30 cellular contexts compared by ENCODE assay signal in genomic region chr16:70604407-70605283, GRCh38. TPM values are rescaled to one million over a fixed set of nuclear protein-coding genes. Genes with fewer than 3 reads are reported as not detected.
A peak's percentile ranks its signal among the peaks of the same experiment; 100 is the strongest.
DNase-seq lines count a peak whose midpoint lies in the region; ATAC-seq, FAIRE-seq and TF ChIP-seq lines count a peak whose summit lies in the region.
"Had no signal": no experiment of that assay in that cellular context is flagged by ENCODE, and none has a peak within 500 bp of the region (broad histone marks: within the 10 kb centered on the region; RNA-seq: fewer than 3 reads in every experiment).

No MANE protein-coding gene starts in this region.

- TF ChIP-seq RAD21 in A549 (conservative IDR thresholded peaks at IDR 0.05 in 1 of 2, IDR thresholded peaks at IDR 0.05 in 1 of 2) = no peak

- H3K36me3 ChIP-seq in psoas muscle (ENCODE audit: insufficient read depth in 1 of 2, low read depth in 1 of 2) = no peaks in the 10 kb centered on the region
- H3K36me3 ChIP-seq: BLaER1 treated with 17β-estradiol and CSF1 and Interleukin-3, amounts not matched to agents 10 nM and 100 nM; colonic mucosa; prostate gland; SJCRH30; uterus had no signal

- CTCF ChIA-PET in A549 (lab: Yijun Ruan, JAX) = no interaction called here

- no peaks in the 10 kb centered on the region for H3K27me3 ChIP-seq in psoas muscle (ENCODE audit: insufficient read depth in 3 of 3, low read length in 2 of 3)
- H3K27me3 ChIP-seq: BLaER1 treated with 17β-estradiol and CSF1 and Interleukin-3, amounts not matched to agents 10 nM and 100 nM; colonic mucosa; SJCRH30; uterus had no signal

- H3K4me2 ChIP-seq in A549 = no peak overlapping the region
- H3K4me2 ChIP-seq: BLaER1 treated with 17β-estradiol and CSF1 and Interleukin-3, amounts not matched to agents 10 nM and 100 nM had no signal

- H3K4me3 ChIP-seq in A549 = no peak overlapping the region
- H3K4me3 ChIP-seq in psoas muscle = no peak overlapping the region
- H3K4me3 ChIP-seq: BLaER1 treated with 17β-estradiol and CSF1 and Interleukin-3, amounts not matched to agents 10 nM and 100 nM; colonic mucosa; GM12878; lung; prostate gland; SJCRH30; uterus had no signal

- H3K4me1 ChIP-seq in A549 = no peaks in the 10 kb centered on the region
- H3K4me1 ChIP-seq in psoas muscle = peaks cover 9% of the 10 kb centered on the region
- H3K4me1 ChIP-seq: BLaER1 treated with 17β-estradiol and CSF1 and Interleukin-3, amounts not matched to agents 10 nM and 100 nM; colonic mucosa; prostate gland; SJCRH30; uterus had no signal

- TF ChIP-seq CTCF in A549 (IDR thresholded peaks at IDR 0.05) (no peak), psoas muscle (IDR thresholded peaks at IDR 0.05) (no peak)

- H3K9me3 ChIP-seq in A549 (no peaks in the 10 kb centered on the region), psoas muscle (no peaks in the 10 kb centered on the region)
- H3K9me3 ChIP-seq: BLaER1 treated with 17β-estradiol and CSF1 and Interleukin-3, amounts not matched to agents 10 nM and 100 nM; colonic mucosa; prostate gland; SJCRH30; uterus had no signal

- no peak overlapping the region for H3K27ac ChIP-seq in A549
- H3K27ac ChIP-seq in psoas muscle = no peak overlapping the region
- H3K27ac ChIP-seq: BLaER1 treated with 17β-estradiol and CSF1 and Interleukin-3, amounts not matched to agents 10 nM and 100 nM; colonic mucosa; prostate gland; SJCRH30; uterus had no signal

- 80% methylated on average over 8 of the region's 8 CpGs for WGBS in A549 (ENCODE audit: missing lambda C conversion rate)
- 72 to 82% (median 80%) methylated on average over 8 of the region's 8 CpGs for WGBS in psoas muscle, 3 donors

- TF ChIP-seq EP300 in A549 (IDR thresholded peaks at IDR 0.05) = no peak

- POLR2A ChIA-PET in A549 (lab: Yijun Ruan, JAX) = no interaction called here

- no peak for FAIRE-seq in A549 (lab: Jason Lieb, UNC)
- no peak for FAIRE-seq in H54 (lab: Jason Lieb, UNC)
- FAIRE-seq: bronchial epithelial cell, frontal cortex, RCC 7860, small intestine had no signal

- intact Hi-C loops in psoas muscle (cut with DNase I) = no loop called here

- peak; percentile 73 to 75 for ATAC-seq in A549
- ATAC-seq in psoas muscle = peak; percentile 19 to 59 (median 30)
- ATAC-seq in HG03442 (IDR thresholded peaks at IDR 0.05; ENCODE audit: unreplicated experiment) = no peak
- ATAC-seq: GM12878 had no signal

- DNase-seq in A549 (ENCODE audit: low read depth in 1 of 2, low spot score in 1 of 2) = no peak
- DNase-seq in HT1080 (ENCODE audit: low read depth) = peak; percentile 39
- peak; percentile 72 for DNase-seq in globus pallidus (ENCODE audit: low spot score)
- no peak for DNase-seq in psoas muscle
- DNase-seq in H54 (ENCODE audit: insufficient read length, low spot score) = no peak
- DNase-seq in DMS53 (lab: John Stamatoyannopoulos, UW) = no peak
- no peak for DNase-seq in HPDE6-E6E7 (ENCODE audit: extremely low spot score)
- DNase-seq: activated CD4-positive, alpha-beta T cell treated with anti-CD3 and anti-CD28 coated beads, Interleukin-2, amount 10 ng/mL, durations not matched to agents 24 days and 14 days; activated naive CD4-positive, alpha-beta T cell treated with anti-CD3 and anti-CD28 coated beads, Interleukin-2, amount 10 ng/mL, durations not matched to agents 7 days and 5 days; amniotic stem cell; colonic mucosa; effector memory CD4-positive, alpha-beta T cell; HCEC 1CT; MM.1S; NCI-H1694; NCI-H2171; NCI-H510A treated with DMSO at 0.1 percent for 48 hours; small intestine; stimulated activated CD4-positive, alpha-beta T cell treated with anti-CD3 and anti-CD28 coated beads, Interleukin-2, amount 100 ng/mL, for 24 hours; uterus had no signal

- TF ChIP-seq POLR2A in A549 (IDR thresholded peaks at IDR 0.05; ENCODE audit: low read length) (no peak), H54 (IDR thresholded peaks at IDR 0.05; ENCODE audit: low read depth, low read length) (no peak)

TF ChIP-seq in A549, 52 proteins besides CTCF, POLR2A, EP300 and RAD21:
- TF ChIP-seq BHLHE40 (IDR thresholded peaks at IDR 0.05; ENCODE audit: low read depth, low read length) = no peak
- TF ChIP-seq BCL3 (IDR thresholded peaks at IDR 0.05) = no peak
- no peak for TF ChIP-seq PBX3 (IDR thresholded peaks at IDR 0.05)
- no peak for TF ChIP-seq JUNB (IDR thresholded peaks at IDR 0.05)
- no peak for TF ChIP-seq RARB (CRISPR knock-in tag; IDR thresholded peaks at IDR 0.05)
- no peak for TF ChIP-seq NPAS2 (CRISPR knock-in tag; IDR thresholded peaks at IDR 0.05; ENCODE audit: borderline replicate concordance)

RNA-seq across cellular contexts. Expression of gene IL34, which starts 41.7 kb away (rescaled TPM):
- polyA plus RNA-seq in A549 (2011; rRNA removed) = 0.12 and 0.25 TPM in 2 replicates
- 0.73 and 1.2 TPM in 2 replicates for polyA plus RNA-seq in A549 (2012; cell fraction: cytosol; rRNA removed)
- 0.94 and 1.5 TPM in 2 replicates for polyA plus RNA-seq in A549 (2012; cell fraction: nucleus; rRNA removed)
- 0.29 to 0.89 TPM (median 0.40 TPM) in 3 replicates for polyA plus RNA-seq in A549 (2017; fragmentation: RNase III; extraction: RNeasy Plus Mini Kit Qiagen cat#74134 plus additional on column Dnase treatment)
- 0.41 TPM in 1 of 2 replicates, not detected in the other for polyA minus RNA-seq in A549 (2011; rRNA and poly(A)+ RNA removed)
- total RNA-seq in HT1080 (2014; rRNA removed; shearing (Covaris generic)) = not detected in 2 replicates
- polyA plus RNA-seq in HT1080 (2015; cell fraction: cytosol; rRNA removed) = not detected in 2 replicates
- polyA plus RNA-seq in HT1080 (2015; cell fraction: nucleus; rRNA removed) = 0.48 TPM in 1 of 2 replicates, not detected in the other
- 10 to 100 TPM in 2 of 4 donors, 1 to 10 TPM in 2; 6.5 to 18.5 (median 9.0) TPM for total RNA-seq in psoas muscle
- 1 to 10 TPM in 2 of 3 donors, under 1 TPM in 1; 0.89 to 3.7 (median 2.2) TPM for polyA plus RNA-seq in psoas muscle
- total RNA-seq: A673, GM12878 had no signal

Comparison
In these comparisons a context has a peak if more than half of its experiments do, and no peak if none do; other contexts are left out.
1. DNase-seq: peak in HT1080 (single experiment) and globus pallidus (single experiment); none in A549 (0 of 2), psoas muscle (0 of 2), H54 (single experiment), DMS53 (single experiment) and HPDE6-E6E7 (single experiment).